1 cellular context compared by ENCODE assay signal in the genomic region with DNA sequence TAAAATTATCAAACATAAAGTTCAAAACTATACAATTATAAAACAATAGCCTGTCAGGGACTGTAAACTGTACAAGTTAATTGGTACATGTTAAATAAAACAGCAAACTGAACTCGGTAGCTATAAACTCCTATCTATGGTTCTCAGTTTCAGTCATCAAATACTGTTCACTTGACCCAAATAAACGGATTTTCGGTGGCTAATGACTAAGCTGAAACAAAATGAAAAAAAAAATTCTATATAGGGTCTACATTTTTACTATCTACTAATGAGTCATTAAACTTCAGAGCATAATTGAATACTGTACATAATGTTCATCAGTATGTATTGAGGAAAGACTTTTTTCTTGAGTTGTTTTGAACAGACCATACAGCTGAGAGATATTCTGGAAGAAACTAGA.
TF ChIP-seq lines count a peak whose summit lies in the region.

No MANE protein-coding gene starts in this region.

TF ChIP-seq in GM12878, 131 proteins besides CTCF, POLR2A, EP300 and RAD21:
- no peak for TF ChIP-seq CBX5 (IDR thresholded peaks at IDR 0.05; ENCODE audit: low read depth)
